33 cellular contexts compared by ENCODE assay signal in the genomic region with DNA sequence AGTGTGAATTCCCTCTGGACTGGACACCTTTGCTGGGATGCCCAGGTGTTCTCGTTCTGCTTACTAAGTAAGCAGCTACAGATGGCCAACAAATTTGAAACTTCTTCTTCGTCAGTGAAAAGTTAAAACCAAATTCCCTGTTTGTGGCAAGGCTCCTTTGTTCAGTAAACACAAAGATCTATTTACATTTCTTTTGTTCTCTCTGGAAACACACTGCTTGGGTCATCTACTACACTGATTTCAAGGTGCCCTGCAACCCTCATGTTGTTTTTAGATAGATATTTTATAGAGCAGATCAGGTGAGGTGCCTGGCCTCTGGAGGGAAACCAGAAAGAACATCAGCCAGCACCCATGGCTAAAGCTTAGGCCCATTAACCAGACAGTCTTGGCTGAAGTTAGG.
DNase-seq lines count a peak whose midpoint lies in the region; ATAC-seq and TF ChIP-seq lines count a peak whose summit lies in the region.
"Had no signal": no experiment of that assay in that cellular context is flagged by ENCODE, and none has a peak within 500 bp of the region (broad histone marks: within the 10 kb centered on the region; RNA-seq: fewer than 3 reads in every experiment).

No MANE protein-coding gene starts in this region.

- ATAC-seq in thoracic aorta (ENCODE audit: insufficient number of reproducible peaks, low FRiP score, low read depth) (no peak), HG03097 (IDR thresholded peaks at IDR 0.05; ENCODE audit: low FRiP score, unreplicated experiment) (no peak)
- ATAC-seq: activated CD4-positive, CD25-positive, alpha-beta regulatory T cell treated with anti-CD3 and anti-CD28 coated beads, Interleukin-2, amount 50 U/mL, for 24 hours; sciatic nerve; stimulated activated naive CD8-positive, alpha-beta T cell treated with anti-CD3 and anti-CD28 coated beads, Interleukin-15, amount 100 ng/mL, for 72 hours; T-helper 17 cell had no signal

- intact Hi-C loops in esophagus muscularis mucosa (cut with DNase I): no loop called here

- no peaks in the 10 kb centered on the region for H3K27me3 ChIP-seq in H7 (ENCODE audit: control insufficient read depth, insufficient read depth, low read length)
- no peaks in the 10 kb centered on the region for H3K27me3 ChIP-seq in esophagus muscularis mucosa
- no peaks in the 10 kb centered on the region for H3K27me3 ChIP-seq in thoracic aorta (replicated peaks; ENCODE audit: insufficient read depth)
- H3K27me3 ChIP-seq: BLaER1 treated with 17β-estradiol and CSF1 and Interleukin-3, amounts not matched to agents 10 nM and 100 nM; cardiac muscle cell; MG63; neutrophil; thyroid gland had no signal

- DNase-seq in H7 (peak; percentile 22), NCI-H2029 treated with DMSO at 0.1 percent for 48 hours (lab: John Stamatoyannopoulos, UW) (peak; percentile 48), esophagus muscularis mucosa (ENCODE audit: extremely low spot score) (peak; percentile 39), thoracic aorta (ENCODE audit: low spot score) (no peak), islet precursor cell (no peak)
- DNase-seq in T-helper 2 cell treated with Interferon-gamma antibody and Interleukin-4, amounts not matched to agents 5 μg/mL and 100 μg/mL, for 36 hours (ENCODE audit: low spot score): no peak
- DNase-seq: activated CD4-positive, alpha-beta T cell treated with anti-CD3 and anti-CD28 coated beads, Interleukin-2, amount 50 U/mL, for 48 hours; activated gamma-delta T cell treated with Interleukin-2 at 50 U/mL for 16 hours; activated naive CD8-positive, alpha-beta T cell treated with anti-CD3 and anti-CD28 coated beads, Interleukin-2, amount 10 ng/mL, durations not matched to agents 7 days and 5 days; activated T-cell treated with anti-CD3 and anti-CD28 coated beads, Interleukin-2, amount 50 U/mL, for 48 hours; aorta; effector CD8-positive, alpha-beta T cell; HFFc6; MG63; midbrain; naive B cell; NCI-H1105 treated with DMSO at 0.1 percent for 48 hours; NCI-H1930; NCI-H446 treated with DMSO at 0.1 percent for 48 hours; stimulated activated CD4-positive, alpha-beta T cell treated with anti-CD3 and anti-CD28 coated beads, Interleukin-2, amount 100 ng/mL, for 48 hours; stimulated activated naive CD8-positive, alpha-beta T cell treated with anti-CD3 and anti-CD28 coated beads, Interleukin-15, amount 100 ng/mL, for 72 hours; T-helper 17 cell; thyroid gland had no signal

- H3K4me3 ChIP-seq in H7 (ENCODE audit: insufficient read depth, low read depth, low read length): no peak overlapping the region
- H3K4me3 ChIP-seq in esophagus muscularis mucosa: no peak overlapping the region
- H3K4me3 ChIP-seq in thoracic aorta: no peak overlapping the region
- H3K4me3 ChIP-seq: BLaER1 treated with 17β-estradiol and CSF1 and Interleukin-3, amounts not matched to agents 10 nM and 100 nM; cardiac muscle cell; coronary artery; MG63; prostate gland; thyroid gland had no signal

- no peaks in the 10 kb centered on the region for H3K9me3 Mint-ChIP-seq in T-helper 2 cell treated with Interferon-gamma antibody and Interleukin-4, amounts not matched to agents 5 μg/mL and 100 μg/mL, for 36 hours
- H3K9me3 Mint-ChIP-seq: activated naive CD8-positive, alpha-beta T cell treated with anti-CD3 and anti-CD28 coated beads, Interleukin-2, amount 10 ng/mL, durations not matched to agents 7 days and 5 days; HFFc6; naive B cell; stimulated activated naive CD8-positive, alpha-beta T cell treated with anti-CD3 and anti-CD28 coated beads, Interleukin-15, amount 100 ng/mL, for 72 hours had no signal

- TF ChIP-seq CTCF in esophagus muscularis mucosa (IDR thresholded peaks at IDR 0.05) (no peak), thoracic aorta (IDR thresholded peaks at IDR 0.05) (no peak)

- H3K4me1 ChIP-seq in esophagus muscularis mucosa (peaks cover 14 to 23% (median 20%) of the 10 kb centered on the region in 4 donors), thoracic aorta (ENCODE audit: control insufficient read depth in 1 of 2, low read depth in 2 of 2) (peaks cover 13 to 66% of the 10 kb centered on the region in 2 donors)
- H3K4me1 ChIP-seq: BLaER1 treated with 17β-estradiol and CSF1 and Interleukin-3, amounts not matched to agents 10 nM and 100 nM; prostate gland had no signal

- H3K4me3 Mint-ChIP-seq in T-helper 2 cell treated with Interferon-gamma antibody and Interleukin-4, amounts not matched to agents 5 μg/mL and 100 μg/mL, for 36 hours: no peak overlapping the region
- H3K4me3 Mint-ChIP-seq: activated naive CD8-positive, alpha-beta T cell treated with anti-CD3 and anti-CD28 coated beads, Interleukin-2, amount 10 ng/mL, durations not matched to agents 7 days and 5 days; HFFc6; naive B cell; stimulated activated naive CD8-positive, alpha-beta T cell treated with anti-CD3 and anti-CD28 coated beads, Interleukin-15, amount 100 ng/mL, for 72 hours; T-helper 17 cell had no signal

- H3K36me3 Mint-ChIP-seq in T-helper 2 cell treated with Interferon-gamma antibody and Interleukin-4, amounts not matched to agents 5 μg/mL and 100 μg/mL, for 36 hours (ENCODE audit: low read depth): no peaks in the 10 kb centered on the region
- H3K36me3 Mint-ChIP-seq: activated naive CD8-positive, alpha-beta T cell treated with anti-CD3 and anti-CD28 coated beads, Interleukin-2, amount 10 ng/mL, durations not matched to agents 7 days and 5 days; naive B cell had no signal

- TF ChIP-seq POLR2A in esophagus muscularis mucosa (IDR thresholded peaks at IDR 0.05; ENCODE audit: low read depth): no peak

- H3K27ac ChIP-seq in esophagus muscularis mucosa (replicated peaks in 1 of 4): no peak overlapping the region
- H3K27ac ChIP-seq in thoracic aorta: peak overlapping the region; percentile 44 to 45
- H3K27ac ChIP-seq: BLaER1 treated with 17β-estradiol and CSF1 and Interleukin-3, amounts not matched to agents 10 nM and 100 nM; cardiac muscle cell; epithelial cell of prostate; KMS-11; neutrophil; prostate gland; thyroid gland had no signal

- H3K27ac Mint-ChIP-seq in T-helper 2 cell treated with Interferon-gamma antibody and Interleukin-4, amounts not matched to agents 5 μg/mL and 100 μg/mL, for 36 hours: no peak overlapping the region
- H3K27ac Mint-ChIP-seq: activated naive CD8-positive, alpha-beta T cell treated with anti-CD3 and anti-CD28 coated beads, Interleukin-2, amount 10 ng/mL, durations not matched to agents 7 days and 5 days; HFFc6; naive B cell; T-helper 17 cell had no signal

- H3K9me3 ChIP-seq in esophagus muscularis mucosa (no peaks in the 10 kb centered on the region), thoracic aorta (no peaks in the 10 kb centered on the region)
- H3K9me3 ChIP-seq: BLaER1 treated with 17β-estradiol and CSF1 and Interleukin-3, amounts not matched to agents 10 nM and 100 nM; MG63; neutrophil; prostate gland; thyroid gland had no signal

- no peaks in the 10 kb centered on the region for H3K4me1 Mint-ChIP-seq in T-helper 2 cell treated with Interferon-gamma antibody and Interleukin-4, amounts not matched to agents 5 μg/mL and 100 μg/mL, for 36 hours (ENCODE audit: low read depth)
- H3K4me1 Mint-ChIP-seq: activated naive CD8-positive, alpha-beta T cell treated with anti-CD3 and anti-CD28 coated beads, Interleukin-2, amount 10 ng/mL, durations not matched to agents 7 days and 5 days; naive B cell; stimulated activated naive CD8-positive, alpha-beta T cell treated with anti-CD3 and anti-CD28 coated beads, Interleukin-15, amount 100 ng/mL, for 72 hours; T-helper 17 cell had no signal

- H3K27me3 Mint-ChIP-seq in T-helper 2 cell treated with Interferon-gamma antibody and Interleukin-4, amounts not matched to agents 5 μg/mL and 100 μg/mL, for 36 hours (ENCODE audit: low read depth): no peaks in the 10 kb centered on the region
- H3K27me3 Mint-ChIP-seq: naive B cell had no signal

- 95% methylated on average over 2 of the region's 2 CpGs for WGBS in esophagus muscularis mucosa

- H3K36me3 ChIP-seq in H7 (replicated peaks; ENCODE audit: control insufficient read depth, insufficient read depth, low read length) (no peaks in the 10 kb centered on the region; the same call in 1 of the 2 replicates), esophagus muscularis mucosa (no peaks in the 10 kb centered on the region), thoracic aorta (no peaks in the 10 kb centered on the region)
- H3K36me3 ChIP-seq: BLaER1 treated with 17β-estradiol and CSF1 and Interleukin-3, amounts not matched to agents 10 nM and 100 nM; cardiac muscle cell; MG63; neutrophil; prostate gland; thyroid gland had no signal

- no peak for TF ChIP-seq EP300 in esophagus muscularis mucosa (IDR thresholded peaks at IDR 0.05)

Comparison
In these comparisons a context has a peak if more than half of its experiments do, and no peak if none do; other contexts are left out.
1. DNase-seq: peak in H7 (single experiment), NCI-H2029 treated with DMSO at 0.1 percent for 48 hours (single experiment) and esophagus muscularis mucosa (single experiment); none in thoracic aorta (single experiment), islet precursor cell (single experiment) and T-helper 2 cell treated with Interferon-gamma antibody and Interleukin-4, amounts not matched to agents 5 μg/mL and 100 μg/mL, for 36 hours (single experiment).
2. H3K27ac ChIP-seq: peak in thoracic aorta (2 of 2); none in esophagus muscularis mucosa (0 of 4).